ENCODE assay signal across 2 cellular contexts in the genomic region with DNA sequence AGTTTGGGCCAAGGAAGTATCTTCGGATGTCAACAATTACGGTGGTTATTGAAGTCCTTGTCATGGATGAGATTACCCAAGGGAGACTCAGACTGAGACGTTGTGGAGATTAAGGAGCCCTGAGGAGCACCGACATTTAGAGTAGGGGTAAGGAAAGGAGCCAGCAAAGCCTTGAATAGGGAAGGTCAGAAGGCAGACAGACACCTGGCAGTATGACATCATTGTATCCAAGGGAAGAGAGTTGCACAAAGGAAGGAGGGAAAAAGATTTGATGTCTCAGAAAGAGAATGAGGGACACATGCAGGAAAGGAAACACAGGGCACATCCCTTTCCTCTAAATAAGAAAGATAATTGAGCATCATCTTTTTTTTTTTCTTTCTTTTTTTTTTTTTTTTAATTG.
TF ChIP-seq lines count a peak whose summit lies in the region.

No MANE protein-coding gene starts in this region.

TF ChIP-seq in HepG2, 621 proteins besides CTCF, POLR2A, EP300 and RAD21:
- TF ChIP-seq, protein P1, sequence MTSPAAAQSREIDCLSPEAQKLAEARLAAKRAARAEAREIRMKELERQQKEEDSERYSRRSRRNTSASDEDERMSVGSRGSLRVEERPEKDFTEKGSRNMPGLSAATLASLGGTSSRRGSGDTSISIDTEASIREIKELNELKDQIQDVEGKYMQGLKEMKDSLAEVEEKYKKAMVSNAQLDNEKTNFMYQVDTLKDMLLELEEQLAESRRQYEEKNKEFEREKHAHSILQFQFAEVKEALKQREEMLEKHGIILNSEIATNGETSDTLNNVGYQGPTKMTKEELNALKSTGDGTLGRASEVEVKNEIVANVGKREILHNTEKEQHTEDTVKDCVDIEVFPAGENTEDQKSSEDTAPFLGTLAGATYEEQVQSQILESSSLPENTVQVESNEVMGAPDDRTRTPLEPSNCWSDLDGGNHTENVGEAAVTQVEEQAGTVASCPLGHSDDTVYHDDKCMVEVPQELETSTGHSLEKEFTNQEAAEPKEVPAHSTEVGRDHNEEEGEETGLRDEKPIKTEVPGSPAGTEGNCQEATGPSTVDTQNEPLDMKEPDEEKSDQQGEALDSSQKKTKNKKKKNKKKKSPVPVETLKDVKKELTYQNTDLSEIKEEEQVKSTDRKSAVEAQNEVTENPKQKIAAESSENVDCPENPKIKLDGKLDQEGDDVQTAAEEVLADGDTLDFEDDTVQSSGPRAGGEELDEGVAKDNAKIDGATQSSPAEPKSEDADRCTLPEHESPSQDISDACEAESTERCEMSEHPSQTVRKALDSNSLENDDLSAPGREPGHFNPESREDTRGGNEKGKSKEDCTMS (CRISPR knock-in tag; conservative IDR thresholded peaks at IDR 0.05), result no peak
- TF ChIP-seq ATF7 (IDR thresholded peaks at IDR 0.05) (peak; percentile 73), ATF7 (CRISPR knock-in tag; IDR thresholded peaks at IDR 0.05) (no peak)

TF ChIP-seq in SK-N-SH, 30 proteins besides CTCF, POLR2A, EP300 and RAD21:
- TF ChIP-seq, protein P2, sequence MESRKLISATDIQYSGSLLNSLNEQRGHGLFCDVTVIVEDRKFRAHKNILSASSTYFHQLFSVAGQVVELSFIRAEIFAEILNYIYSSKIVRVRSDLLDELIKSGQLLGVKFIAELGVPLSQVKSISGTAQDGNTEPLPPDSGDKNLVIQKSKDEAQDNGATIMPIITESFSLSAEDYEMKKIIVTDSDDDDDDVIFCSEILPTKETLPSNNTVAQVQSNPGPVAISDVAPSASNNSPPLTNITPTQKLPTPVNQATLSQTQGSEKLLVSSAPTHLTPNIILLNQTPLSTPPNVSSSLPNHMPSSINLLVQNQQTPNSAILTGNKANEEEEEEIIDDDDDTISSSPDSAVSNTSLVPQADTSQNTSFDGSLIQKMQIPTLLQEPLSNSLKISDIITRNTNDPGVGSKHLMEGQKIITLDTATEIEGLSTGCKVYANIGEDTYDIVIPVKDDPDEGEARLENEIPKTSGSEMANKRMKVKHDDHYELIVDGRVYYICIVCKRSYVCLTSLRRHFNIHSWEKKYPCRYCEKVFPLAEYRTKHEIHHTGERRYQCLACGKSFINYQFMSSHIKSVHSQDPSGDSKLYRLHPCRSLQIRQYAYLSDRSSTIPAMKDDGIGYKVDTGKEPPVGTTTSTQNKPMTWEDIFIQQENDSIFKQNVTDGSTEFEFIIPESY (IDR thresholded peaks at IDR 0.05; ENCODE audit: borderline replicate concordance, low read depth), result no peak
- TF ChIP-seq NFIC (IDR thresholded peaks at IDR 0.05; ENCODE audit: borderline replicate concordance), result no peak
- TF ChIP-seq TAF1 (IDR thresholded peaks at IDR 0.05; ENCODE audit: borderline replicate concordance, low read depth, low read length), result no peak
- TF ChIP-seq SIN3A (IDR thresholded peaks at IDR 0.05; ENCODE audit: borderline replicate concordance, low read depth, low read length), result no peak
- TF ChIP-seq SMC3 (IDR thresholded peaks at IDR 0.05; ENCODE audit: low read depth, low read length), result no peak
- no peak for TF ChIP-seq POLR2AphosphoS5 (IDR thresholded peaks at IDR 0.05; ENCODE audit: low read depth, low read length)
- TF ChIP-seq MEF2A (IDR thresholded peaks at IDR 0.05; ENCODE audit: borderline replicate concordance, low read depth), result no peak
- TF ChIP-seq EZH2phosphoT487 (IDR thresholded peaks at IDR 0.05; ENCODE audit: borderline replicate concordance, low read depth), result no peak
- no peak for TF ChIP-seq FOXM1 (IDR thresholded peaks at IDR 0.05; ENCODE audit: low read depth)
- TF ChIP-seq, protein P3, sequence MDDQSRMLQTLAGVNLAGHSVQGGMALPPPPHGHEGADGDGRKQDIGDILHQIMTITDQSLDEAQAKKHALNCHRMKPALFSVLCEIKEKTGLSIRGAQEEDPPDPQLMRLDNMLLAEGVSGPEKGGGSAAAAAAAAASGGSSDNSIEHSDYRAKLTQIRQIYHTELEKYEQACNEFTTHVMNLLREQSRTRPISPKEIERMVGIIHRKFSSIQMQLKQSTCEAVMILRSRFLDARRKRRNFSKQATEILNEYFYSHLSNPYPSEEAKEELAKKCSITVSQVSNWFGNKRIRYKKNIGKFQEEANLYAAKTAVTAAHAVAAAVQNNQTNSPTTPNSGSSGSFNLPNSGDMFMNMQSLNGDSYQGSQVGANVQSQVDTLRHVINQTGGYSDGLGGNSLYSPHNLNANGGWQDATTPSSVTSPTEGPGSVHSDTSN (IDR thresholded peaks at IDR 0.05), result no peak
- TF ChIP-seq ELF1 (IDR thresholded peaks at IDR 0.05), result no peak
- TF ChIP-seq YY1 (IDR thresholded peaks at IDR 0.05; ENCODE audit: low read depth), result no peak
- no peak for TF ChIP-seq RFX5 (IDR thresholded peaks at IDR 0.05; ENCODE audit: low read length)
- TF ChIP-seq GABPA (IDR thresholded peaks at IDR 0.05; ENCODE audit: low read depth), result no peak
- no peak for TF ChIP-seq NRF1 (IDR thresholded peaks at IDR 0.05; ENCODE audit: low read depth, low read length)
- TF ChIP-seq, protein P4, sequence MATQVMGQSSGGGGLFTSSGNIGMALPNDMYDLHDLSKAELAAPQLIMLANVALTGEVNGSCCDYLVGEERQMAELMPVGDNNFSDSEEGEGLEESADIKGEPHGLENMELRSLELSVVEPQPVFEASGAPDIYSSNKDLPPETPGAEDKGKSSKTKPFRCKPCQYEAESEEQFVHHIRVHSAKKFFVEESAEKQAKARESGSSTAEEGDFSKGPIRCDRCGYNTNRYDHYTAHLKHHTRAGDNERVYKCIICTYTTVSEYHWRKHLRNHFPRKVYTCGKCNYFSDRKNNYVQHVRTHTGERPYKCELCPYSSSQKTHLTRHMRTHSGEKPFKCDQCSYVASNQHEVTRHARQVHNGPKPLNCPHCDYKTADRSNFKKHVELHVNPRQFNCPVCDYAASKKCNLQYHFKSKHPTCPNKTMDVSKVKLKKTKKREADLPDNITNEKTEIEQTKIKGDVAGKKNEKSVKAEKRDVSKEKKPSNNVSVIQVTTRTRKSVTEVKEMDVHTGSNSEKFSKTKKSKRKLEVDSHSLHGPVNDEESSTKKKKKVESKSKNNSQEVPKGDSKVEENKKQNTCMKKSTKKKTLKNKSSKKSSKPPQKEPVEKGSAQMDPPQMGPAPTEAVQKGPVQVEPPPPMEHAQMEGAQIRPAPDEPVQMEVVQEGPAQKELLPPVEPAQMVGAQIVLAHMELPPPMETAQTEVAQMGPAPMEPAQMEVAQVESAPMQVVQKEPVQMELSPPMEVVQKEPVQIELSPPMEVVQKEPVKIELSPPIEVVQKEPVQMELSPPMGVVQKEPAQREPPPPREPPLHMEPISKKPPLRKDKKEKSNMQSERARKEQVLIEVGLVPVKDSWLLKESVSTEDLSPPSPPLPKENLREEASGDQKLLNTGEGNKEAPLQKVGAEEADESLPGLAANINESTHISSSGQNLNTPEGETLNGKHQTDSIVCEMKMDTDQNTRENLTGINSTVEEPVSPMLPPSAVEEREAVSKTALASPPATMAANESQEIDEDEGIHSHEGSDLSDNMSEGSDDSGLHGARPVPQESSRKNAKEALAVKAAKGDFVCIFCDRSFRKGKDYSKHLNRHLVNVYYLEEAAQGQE (IDR thresholded peaks at IDR 0.05; ENCODE audit: low read depth, low read length), result no peak
- no peak for TF ChIP-seq MXI1 (IDR thresholded peaks at IDR 0.05; ENCODE audit: low read depth, low read length)
- no peak for TF ChIP-seq FOXJ3 (CRISPR knock-in tag; IDR thresholded peaks at IDR 0.05)
- TF ChIP-seq USF1 (IDR thresholded peaks at IDR 0.05; ENCODE audit: borderline replicate concordance, low read depth), result no peak
- no peak for TF ChIP-seq IRF3 (IDR thresholded peaks at IDR 0.05; ENCODE audit: low read depth, low read length)
